ENCODE assay signal across 25 cellular contexts in genomic region chr10:72012801-72013200, GRCh38. TPM values are rescaled to one million over a fixed set of nuclear protein-coding genes. Genes with fewer than 3 reads are reported as not detected.
A peak's percentile ranks its signal among the peaks of the same experiment; 100 is the strongest.
DNase-seq lines count a peak whose midpoint lies in the region; ATAC-seq and TF ChIP-seq lines count a peak whose summit lies in the region.
"Had no signal": no experiment of that assay in that cellular context is flagged by ENCODE, and none has a peak within 500 bp of the region (broad histone marks: within the 10 kb centered on the region; RNA-seq: fewer than 3 reads in every experiment).

No MANE protein-coding gene starts in this region.

- H3K36me3 Mint-ChIP-seq in Caco-2 (ENCODE audit: insufficient read depth, unreplicated experiment), result peaks cover 40% of the 10 kb centered on the region
- H3K36me3 Mint-ChIP-seq in endothelial cell (ENCODE audit: low read depth, unreplicated experiment), result no peaks in the 10 kb centered on the region
- H3K36me3 Mint-ChIP-seq: activated naive CD8-positive, alpha-beta T cell had no signal

- H3K4me1 ChIP-seq in Caco-2 (peaks cover 27% of the 10 kb centered on the region), adrenal gland (replicated peaks in 1 of 2) (peaks cover 59 to 96% of the 10 kb centered on the region in 2 donors), psoas muscle (peaks cover 74% of the 10 kb centered on the region)

- H3K4me3 Mint-ChIP-seq in Caco-2 (ENCODE audit: unreplicated experiment), result no peak overlapping the region
- peak overlapping the region; percentile 68 for H3K4me3 Mint-ChIP-seq in endothelial cell (ENCODE audit: unreplicated experiment)
- H3K4me3 Mint-ChIP-seq: activated CD4-positive, alpha-beta T cell treated with anti-CD3 and anti-CD28 coated beads for 36 hours; activated naive CD8-positive, alpha-beta T cell; central memory CD8-positive, alpha-beta T cell; neural crest cell had no signal

- no peak overlapping the region for H3K4me3 ChIP-seq in Caco-2 (ENCODE audit: low read depth, low read length)
- H3K4me3 ChIP-seq in adrenal gland, result no peak overlapping the region
- no peak overlapping the region for H3K4me3 ChIP-seq in psoas muscle
- H3K4me3 ChIP-seq: ascending aorta, lower lobe of right lung had no signal

- H3K9me3 ChIP-seq in Caco-2 (no peaks in the 10 kb centered on the region), adrenal gland (replicated peaks in 1 of 3) (no peaks in the 10 kb centered on the region), psoas muscle (no peaks in the 10 kb centered on the region)
- H3K9me3 ChIP-seq: ascending aorta, lower lobe of right lung had no signal

- TF ChIP-seq CTCF in Caco-2 (IDR thresholded peaks at IDR 0.05; ENCODE audit: insufficient read depth in 1 of 2, low read depth in 1 of 2, low read length in 1 of 2, severe bottlenecking in 1 of 2, unreplicated experiment in 1 of 2) (no peak), adrenal gland (IDR thresholded peaks at IDR 0.05) (no peak), endothelial cell (IDR thresholded peaks at IDR 0.05; ENCODE audit: unreplicated experiment) (no peak), psoas muscle (IDR thresholded peaks at IDR 0.05) (no peak)

- BruUV-seq in Caco-2 (replicated peaks; lab: Mats Ljungman, UMichigan), result TSS peak; percentile 9

- ATAC-seq in psoas muscle, result no peak
- no peak for ATAC-seq in HG02885 (IDR thresholded peaks at IDR 0.05; ENCODE audit: poor library complexity, unreplicated experiment)
- no peak for ATAC-seq in GM18907 (IDR thresholded peaks at IDR 0.05; ENCODE audit: unreplicated experiment)
- no peak for ATAC-seq in GM19395 (IDR thresholded peaks at IDR 0.05; ENCODE audit: unreplicated experiment)
- ATAC-seq: activated CD4-positive, alpha-beta T cell treated with anti-CD3 and anti-CD28 coated beads for 36 hours; lower lobe of right lung; stimulated activated naive CD8-positive, alpha-beta T cell treated with anti-CD3 and anti-CD28 coated beads, Interleukin-15, Interleukin-2, amounts not matched to agents 100 U/mL and 50 U/mL, for 24 hours had no signal

- DNase-seq in Caco-2 (no peak), adrenal gland (peak in 1 of 7 donors; percentile 57), endothelial cell (ENCODE audit: low spot score) (no peak), psoas muscle (no peak)
- DNase-seq: activated CD4-positive, alpha-beta T cell treated with anti-CD3 and anti-CD28 coated beads for 36 hours; activated effector memory CD4-positive, alpha-beta T cell treated with Interleukin-2 at 50 U/mL for 16 hours; activated T-cell treated with anti-CD3 and anti-CD28 coated beads for 4 hours; DMS79 treated with DMSO at 0.1 percent for 48 hours; H7; KBM-7; lower lobe of right lung; MM.1S; NCI-H1436; NCI-H2081 treated with DMSO at 0.1 percent for 48 hours; NCI-H345; NCI-H82; stimulated activated naive CD8-positive, alpha-beta T cell treated with anti-CD3 and anti-CD28 coated beads, Interleukin-15, Interleukin-2, amounts not matched to agents 100 U/mL and 50 U/mL, for 24 hours; trophoblast cell had no signal

- CTCF ChIA-PET in Caco-2 (lab: Charles Lee), result interaction anchor here (3.9 kb wide), 1 partner anchor 36 kb away, joined by 21 read pairs; no protein-coding TSS in a partner anchor

- H3K27me3 ChIP-seq in Caco-2 (replicated peaks; ENCODE audit: control insufficient read depth, insufficient read depth, low read length) (no peaks in the 10 kb centered on the region), adrenal gland (no peaks in the 10 kb centered on the region), psoas muscle (ENCODE audit: insufficient read depth in 3 of 3, low read length in 2 of 3) (no peaks in the 10 kb centered on the region)
- H3K27me3 ChIP-seq: ascending aorta had no signal

- H3K27ac Mint-ChIP-seq in Caco-2 (ENCODE audit: unreplicated experiment), result peak overlapping the region; percentile 27
- H3K27ac Mint-ChIP-seq in endothelial cell (ENCODE audit: unreplicated experiment), result no peak overlapping the region
- H3K27ac Mint-ChIP-seq: activated CD4-positive, alpha-beta T cell treated with anti-CD3 and anti-CD28 coated beads for 36 hours; activated naive CD8-positive, alpha-beta T cell had no signal

- 54 to 66% (median 57%) methylated on average over 7 of the region's 7 CpGs for WGBS in adrenal gland, 4 donors
- 60 to 87% (median 61%) methylated on average over 7 of the region's 7 CpGs for WGBS in psoas muscle, 3 donors

- peaks cover 4% of the 10 kb centered on the region; the same call in 1 of the 2 replicates for H3K36me3 ChIP-seq in Caco-2 (ENCODE audit: control insufficient read depth, insufficient read depth, low read length)
- peaks cover 0 to 11% of the 10 kb centered on the region in 2 donors for H3K36me3 ChIP-seq in adrenal gland (replicated peaks in 1 of 2)
- peaks cover 0 to 9% of the 10 kb centered on the region in 2 donors for H3K36me3 ChIP-seq in psoas muscle (ENCODE audit: insufficient read depth in 1 of 2, low read depth in 1 of 2)

- H3K27ac ChIP-seq in adrenal gland, result peak overlapping the region in 4 of 5 donors; percentile 3 to 91 (median 35)
- peak overlapping the region; percentile 5 for H3K27ac ChIP-seq in psoas muscle
- H3K27ac ChIP-seq: lower lobe of right lung had no signal

- H3K27me3 Mint-ChIP-seq in Caco-2 (ENCODE audit: insufficient read depth, unreplicated experiment) (no peaks in the 10 kb centered on the region), endothelial cell (ENCODE audit: unreplicated experiment) (peaks cover 3% of the 10 kb centered on the region)
- H3K27me3 Mint-ChIP-seq: activated CD4-positive, alpha-beta T cell treated with anti-CD3 and anti-CD28 coated beads for 36 hours; activated naive CD8-positive, alpha-beta T cell had no signal

- intact Hi-C loops in Caco-2 (cut with micrococcal nuclease; ENCODE audit: unreplicated experiment), result no loop called here
- intact Hi-C loops in adrenal gland (cut with DNase I), result no loop called here
- intact Hi-C loops in psoas muscle (cut with DNase I), result no loop called here

- H3K4me1 Mint-ChIP-seq in Caco-2 (ENCODE audit: low read depth, unreplicated experiment) (peaks cover 18% of the 10 kb centered on the region), endothelial cell (ENCODE audit: unreplicated experiment) (peaks cover 16% of the 10 kb centered on the region)
- H3K4me1 Mint-ChIP-seq: activated CD4-positive, alpha-beta T cell treated with anti-CD3 and anti-CD28 coated beads for 36 hours; central memory CD8-positive, alpha-beta T cell had no signal

- POLR2A ChIA-PET in Caco-2 (lab: Charles Lee), result no interaction called here

- no peak for TF ChIP-seq POLR2A in adrenal gland (IDR thresholded peaks at IDR 0.05)

- H3K9me3 Mint-ChIP-seq in Caco-2 (ENCODE audit: unreplicated experiment) (no peaks in the 10 kb centered on the region), endothelial cell (ENCODE audit: unreplicated experiment) (no peaks in the 10 kb centered on the region)
- H3K9me3 Mint-ChIP-seq: central memory CD8-positive, alpha-beta T cell; neural crest cell had no signal

RNA-seq across cellular contexts. Expression of gene CHST3, which starts 48.6 kb away (rescaled TPM):
- total RNA-seq in Caco-2 (2022) (40.9 and 46.0 TPM in 2 replicates), adrenal gland (10 to 100 TPM; 32.2 to 49.7 (median 35.9) TPM), endothelial cell (ENCODE audit: unreplicated experiment) (3.8 TPM), psoas muscle (10 to 100 TPM; 10.6 to 44.0 (median 16.6) TPM)
- polyA plus RNA-seq in adrenal gland (10 to 100 TPM in 1 of 3 donors, 1 to 10 TPM in 2; 3.9 to 30.2 (median 5.4) TPM), psoas muscle (10 to 100 TPM in 1 of 3 donors, 1 to 10 TPM in 2; 3.3 to 12.1 (median 8.2) TPM)
